11 cellular contexts compared by ENCODE assay signal in genomic region chr16:23905027-23905426, GRCh38.
A peak's percentile ranks its signal among the peaks of the same experiment; 100 is the strongest.
DNase-seq lines count a peak whose midpoint lies in the region; ATAC-seq and TF ChIP-seq lines count a peak whose summit lies in the region.
"Had no signal": no experiment of that assay in that cellular context is flagged by ENCODE, and none has a peak within 500 bp of the region (broad histone marks: within the 10 kb centered on the region; RNA-seq: fewer than 3 reads in every experiment).

No MANE protein-coding gene starts in this region.

- no peak overlapping the region for H3K4me3 ChIP-seq in breast epithelium
- H3K4me3 ChIP-seq: GM12878, tibial nerve had no signal

- POLR2A ChIA-PET in activated CD8-positive, alpha-beta T cell treated with anti-CD3 and anti-CD28 coated beads for 36 hours (lab: Charles Lee) = no interaction called here

- no peaks in the 10 kb centered on the region for H3K9me3 ChIP-seq in breast epithelium
- H3K9me3 ChIP-seq: tibial nerve had no signal

- intact Hi-C loops in breast epithelium (cut with DNase I; ENCODE audit: low total_unique reads) = no loop called here
- intact Hi-C loops in activated CD8-positive, alpha-beta T cell treated with anti-CD3 and anti-CD28 coated beads for 36 hours (cut with micrococcal nuclease) = no loop called here

- H3K4me1 ChIP-seq in breast epithelium = no peaks in the 10 kb centered on the region

- peak overlapping the region; percentile 45; the same call in 1 of the 2 replicates for H3K27ac Mint-ChIP-seq in HFFc6
- no peak overlapping the region for H3K27ac Mint-ChIP-seq in activated CD8-positive, alpha-beta T cell treated with anti-CD3 and anti-CD28 coated beads for 36 hours

- CTCF ChIA-PET in activated CD8-positive, alpha-beta T cell treated with anti-CD3 and anti-CD28 coated beads for 36 hours (lab: Charles Lee) = interaction anchor here (1.1 kb wide), 1 partner anchor 13 kb away, joined by 4 read pairs; no protein-coding TSS in a partner anchor

- H3K36me3 ChIP-seq in breast epithelium = no peaks in the 10 kb centered on the region
- H3K36me3 ChIP-seq: tibial nerve had no signal

- peak; percentile 77 for DNase-seq in HFFc6
- DNase-seq in breast epithelium (ENCODE audit: low spot score in 2 of 2) = peak in 1 of 2 donors; percentile 74
- peak; percentile 39 for DNase-seq in iPS-NIHi11 (ENCODE audit: low spot score)
- peak; percentile 19 for DNase-seq in stromal cell of bone marrow (ENCODE audit: low read depth)
- DNase-seq in activated CD4-positive, alpha-beta T cell treated with anti-CD3 and anti-CD28 coated beads for 1 hour = no peak
- DNase-seq in activated CD4-positive, CD25-positive, alpha-beta regulatory T cell treated with anti-CD3 and anti-CD28 coated beads, Interleukin-2, amount 50 U/mL, for 72 hours = no peak
- DNase-seq in SK-N-DZ (ENCODE audit: low spot score) = no peak
- DNase-seq in activated CD8-positive, alpha-beta T cell treated with anti-CD3 and anti-CD28 coated beads for 36 hours = no peak
- DNase-seq: NCI-H1694 treated with DMSO at 0.1 percent for 48 hours had no signal

- peaks cover 22% of the 10 kb centered on the region for H3K9me3 Mint-ChIP-seq in HFFc6
- no peaks in the 10 kb centered on the region for H3K9me3 Mint-ChIP-seq in activated CD8-positive, alpha-beta T cell treated with anti-CD3 and anti-CD28 coated beads for 36 hours

- H3K36me3 Mint-ChIP-seq in HFFc6 (ENCODE audit: low read depth) = peaks cover 7% of the 10 kb centered on the region
- H3K36me3 Mint-ChIP-seq in activated CD8-positive, alpha-beta T cell treated with anti-CD3 and anti-CD28 coated beads for 36 hours (ENCODE audit: low read depth) = peaks cover 10% of the 10 kb centered on the region

- no peaks in the 10 kb centered on the region for H3K4me1 Mint-ChIP-seq in HFFc6 (ENCODE audit: low read depth)
- H3K4me1 Mint-ChIP-seq in activated CD8-positive, alpha-beta T cell treated with anti-CD3 and anti-CD28 coated beads for 36 hours (ENCODE audit: low read depth) = peaks cover 77% of the 10 kb centered on the region

- no peak for ATAC-seq in activated CD8-positive, alpha-beta T cell treated with anti-CD3 and anti-CD28 coated beads for 36 hours
- ATAC-seq: GM12878 had no signal

- H3K27me3 Mint-ChIP-seq in HFFc6 (ENCODE audit: insufficient read depth) = peaks cover 6% of the 10 kb centered on the region
- H3K27me3 Mint-ChIP-seq in activated CD8-positive, alpha-beta T cell treated with anti-CD3 and anti-CD28 coated beads for 36 hours = no peaks in the 10 kb centered on the region

- H3K4me3 Mint-ChIP-seq in HFFc6 = no peak overlapping the region
- H3K4me3 Mint-ChIP-seq in activated CD8-positive, alpha-beta T cell treated with anti-CD3 and anti-CD28 coated beads for 36 hours = no peak overlapping the region

- TF ChIP-seq CTCF in HFFc6 (IDR thresholded peaks at IDR 0.05) (no peak), breast epithelium (IDR thresholded peaks at IDR 0.05) (no peak)
- no peak for TF ChIP-seq CTCF in activated CD8-positive, alpha-beta T cell treated with anti-CD3 and anti-CD28 coated beads for 36 hours (IDR thresholded peaks at IDR 0.05)

- peak overlapping the region; percentile 29 to 52 for H3K27ac ChIP-seq in breast epithelium
- H3K27ac ChIP-seq: tibial nerve had no signal

- no peak for TF ChIP-seq POLR2A in breast epithelium (IDR thresholded peaks at IDR 0.05)

- no peaks in the 10 kb centered on the region for H3K27me3 ChIP-seq in breast epithelium
- H3K27me3 ChIP-seq: tibial nerve had no signal

Comparison
In these comparisons a context has a peak if more than half of its experiments do, and no peak if none do; other contexts are left out.
1. DNase-seq: peak in HFFc6 (single experiment), iPS-NIHi11 (single experiment) and stromal cell of bone marrow (single experiment); none in activated CD4-positive, alpha-beta T cell treated with anti-CD3 and anti-CD28 coated beads for 1 hour (single experiment), activated CD4-positive, CD25-positive, alpha-beta regulatory T cell treated with anti-CD3 and anti-CD28 coated beads, Interleukin-2, amount 50 U/mL, for 72 hours (single experiment), SK-N-DZ (single experiment) and activated CD8-positive, alpha-beta T cell treated with anti-CD3 and anti-CD28 coated beads for 36 hours (single experiment).